In the genomic region with DNA sequence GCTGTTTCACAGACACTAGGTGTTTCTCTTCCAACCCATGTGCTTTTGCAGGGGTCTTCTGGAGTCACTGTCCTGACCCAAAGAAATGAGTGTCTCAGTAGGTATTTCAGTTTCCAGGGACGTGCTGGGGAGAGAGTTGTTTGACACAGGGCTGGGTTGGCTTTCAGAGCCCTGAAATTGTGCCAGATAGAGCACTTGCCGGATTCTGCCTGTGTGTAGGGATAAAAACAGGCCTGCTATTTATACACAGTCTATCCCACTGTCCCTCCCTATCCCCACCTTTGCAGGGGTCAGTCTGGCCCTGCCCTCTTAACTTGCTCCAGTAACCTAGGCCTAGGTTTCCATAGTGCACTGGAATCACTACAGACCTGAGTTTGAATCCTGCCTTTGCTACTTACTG, we compare ENCODE assay signal across 10 cellular contexts. TPM values are rescaled to one million over a fixed set of nuclear protein-coding genes. Genes with fewer than 3 reads are reported as not detected.
DNase-seq lines count a peak whose midpoint lies in the region; ATAC-seq and TF ChIP-seq lines count a peak whose summit lies in the region.
"Had no signal": no experiment of that assay in that cellular context is flagged by ENCODE, and none has a peak within 500 bp of the region (broad histone marks: within the 10 kb centered on the region; RNA-seq: fewer than 3 reads in every experiment).

No MANE protein-coding gene starts in this region.

- peaks cover 4% of the 10 kb centered on the region; the same call in 1 of the 2 replicates for H3K36me3 Mint-ChIP-seq in HFFc6 (ENCODE audit: low read depth)
- peaks cover 14% of the 10 kb centered on the region for H3K36me3 Mint-ChIP-seq in activated T-helper 1 cell treated with anti-CD3 and anti-CD28 coated beads, Interleukin-12 subunit alpha, Interleukin-12 subunit beta, Interleukin-2, Interleukin-4 antibody, amounts not matched to agents 30 ng/mL and 10 ng/mL and 1 ng/mL, durations not matched to agents 14 hours and 24 hours and 36 hours (ENCODE audit: low read depth)

- H3K9me3 ChIP-seq in heart right ventricle (no peaks in the 10 kb centered on the region), skeletal muscle tissue (ENCODE audit: control insufficient read depth in 3 of 3, low read length in 3 of 3) (no peaks in the 10 kb centered on the region)

- intact Hi-C loops in activated T-helper 1 cell treated with anti-CD3 and anti-CD28 coated beads, Interleukin-12 subunit alpha, Interleukin-12 subunit beta, Interleukin-2, Interleukin-4 antibody, amounts not matched to agents 30 ng/mL and 10 ng/mL and 1 ng/mL, durations not matched to agents 14 hours and 24 hours and 36 hours (cut with micrococcal nuclease), result loop anchor here (5.0 kb wide), 2 partner anchors 170 to 240 kb away; a partner anchor contains a TSS
- intact Hi-C loops in heart right ventricle (cut with DNase I), result loop anchor here in 7 of 10 donors (1.0 to 10.0 kb wide), 9 partner anchors 45 to 175 kb away; a partner anchor contains a TSS

- H3K4me3 Mint-ChIP-seq in HFFc6, result peak overlapping the region; percentile 90; the same call in 1 of the 2 replicates
- peak overlapping the region; percentile 83 for H3K4me3 Mint-ChIP-seq in activated T-helper 1 cell treated with anti-CD3 and anti-CD28 coated beads, Interleukin-12 subunit alpha, Interleukin-12 subunit beta, Interleukin-2, Interleukin-4 antibody, amounts not matched to agents 30 ng/mL and 10 ng/mL and 1 ng/mL, durations not matched to agents 14 hours and 24 hours and 36 hours

- H3K27ac ChIP-seq in heart right ventricle (peak overlapping the region; percentile 11 to 97 (median 95)), skeletal muscle tissue (ENCODE audit: low read depth, low read length) (peak overlapping the region; percentile 96)

- H3K4me1 Mint-ChIP-seq in HFFc6 (ENCODE audit: low read depth), result peaks cover 69% of the 10 kb centered on the region
- H3K4me1 Mint-ChIP-seq in activated T-helper 1 cell treated with anti-CD3 and anti-CD28 coated beads, Interleukin-12 subunit alpha, Interleukin-12 subunit beta, Interleukin-2, Interleukin-4 antibody, amounts not matched to agents 30 ng/mL and 10 ng/mL and 1 ng/mL, durations not matched to agents 14 hours and 24 hours and 36 hours (ENCODE audit: low read depth), result peaks cover 73% of the 10 kb centered on the region

- peak overlapping the region; percentile 77 to 98 (median 80) for H3K9ac ChIP-seq in skeletal muscle tissue (ENCODE audit: low read depth in 1 of 3, low read length in 3 of 3)

- TF ChIP-seq CTCF in HFFc6 (IDR thresholded peaks at IDR 0.05), result no peak
- TF ChIP-seq CTCF in heart right ventricle (IDR thresholded peaks at IDR 0.05), result no peak

- H3K27me3 Mint-ChIP-seq in HFFc6 (ENCODE audit: insufficient read depth), result peaks cover 3% of the 10 kb centered on the region
- peaks cover 5% of the 10 kb centered on the region for H3K27me3 Mint-ChIP-seq in activated T-helper 1 cell treated with anti-CD3 and anti-CD28 coated beads, Interleukin-12 subunit alpha, Interleukin-12 subunit beta, Interleukin-2, Interleukin-4 antibody, amounts not matched to agents 30 ng/mL and 10 ng/mL and 1 ng/mL, durations not matched to agents 14 hours and 24 hours and 36 hours (ENCODE audit: insufficient read depth)

- 8 to 16% methylated on average over 2 of the region's 2 CpGs for WGBS in heart right ventricle, 2 donors

- H3K27ac Mint-ChIP-seq in HFFc6, result peak overlapping the region; percentile 6; the same call in 1 of the 2 replicates
- peak overlapping the region; percentile 41 for H3K27ac Mint-ChIP-seq in activated T-helper 1 cell treated with anti-CD3 and anti-CD28 coated beads, Interleukin-12 subunit alpha, Interleukin-12 subunit beta, Interleukin-2, Interleukin-4 antibody, amounts not matched to agents 30 ng/mL and 10 ng/mL and 1 ng/mL, durations not matched to agents 14 hours and 24 hours and 36 hours

- H3K4me1 ChIP-seq in heart right ventricle (peaks cover 14 to 62% (median 51%) of the 10 kb centered on the region in 9 donors), skeletal muscle tissue (ENCODE audit: control insufficient read depth in 3 of 3, insufficient read depth in 3 of 3, low read length in 3 of 3) (peaks cover 52 to 66% (median 54%) of the 10 kb centered on the region in 3 donors)

- H3K27me3 ChIP-seq in heart right ventricle (no peaks in the 10 kb centered on the region), skeletal muscle tissue (ENCODE audit: control insufficient read depth in 3 of 3, insufficient read depth in 3 of 3, low read length in 3 of 3) (no peaks in the 10 kb centered on the region)

- peak in 5 of 8 donors; percentile 13 to 41 (median 31) for ATAC-seq in heart right ventricle
- ATAC-seq in HG02678 (IDR thresholded peaks at IDR 0.05; ENCODE audit: unreplicated experiment), result no peak
- ATAC-seq in GM21367 (IDR thresholded peaks at IDR 0.05; ENCODE audit: unreplicated experiment), result no peak
- ATAC-seq in GM21360 (IDR thresholded peaks at IDR 0.05; ENCODE audit: unreplicated experiment), result no peak

- H3K4me3 ChIP-seq in heart right ventricle (peak overlapping the region in 5 of 10 donors; percentile 87 to 97 (median 88)), skeletal muscle tissue (ENCODE audit: low read length in 3 of 3) (peak overlapping the region; percentile 74 to 90 (median 87))

- no peak for DNase-seq in HFFc6
- DNase-seq in activated T-helper 1 cell treated with anti-CD3 and anti-CD28 coated beads, Interleukin-12 subunit alpha, Interleukin-12 subunit beta, Interleukin-2, Interleukin-4 antibody, amounts not matched to agents 30 ng/mL and 10 ng/mL and 1 ng/mL, durations not matched to agents 14 hours and 24 hours and 36 hours (ENCODE audit: low spot score), result no peak
- peak in 1 of 2 donors; percentile 34 for DNase-seq in heart right ventricle
- DNase-seq in AML-193 (lab: John Stamatoyannopoulos, UW), result no peak
- DNase-seq: NCI-H82 had no signal

- no peaks in the 10 kb centered on the region for H3K9me3 Mint-ChIP-seq in HFFc6
- no peaks in the 10 kb centered on the region for H3K9me3 Mint-ChIP-seq in activated T-helper 1 cell treated with anti-CD3 and anti-CD28 coated beads, Interleukin-12 subunit alpha, Interleukin-12 subunit beta, Interleukin-2, Interleukin-4 antibody, amounts not matched to agents 30 ng/mL and 10 ng/mL and 1 ng/mL, durations not matched to agents 14 hours and 24 hours and 36 hours

- H3K36me3 ChIP-seq in heart right ventricle, result peaks cover 0 to 16% (median 0%) of the 10 kb centered on the region in 9 donors
- H3K36me3 ChIP-seq in skeletal muscle tissue (ENCODE audit: control insufficient read depth in 3 of 3, insufficient read depth in 3 of 3, low read length in 3 of 3), result peaks cover 0 to 5% (median 4%) of the 10 kb centered on the region in 3 donors

RNA-seq across cellular contexts. Expression of a gene that starts 1.0 kb away (rescaled TPM):
- 10 to 100 TPM in 1 of 6 experiments, 1 to 10 TPM in 5; 5.6 to 10.2 (median 6.9) TPM for total RNA-seq in HFFc6 (2021; fragmentation: NEBNext Ultra II Directional; extraction: Animal tissue kit (Norgen Biotek cat#: 25700))
- 28.5 and 28.9 TPM in 2 replicates for total RNA-seq in activated T-helper 1 cell treated with anti-CD3 and anti-CD28 coated beads, Interleukin-12 subunit alpha, Interleukin-12 subunit beta, Interleukin-2, Interleukin-4 antibody, amounts not matched to agents 30 ng/mL and 10 ng/mL and 1 ng/mL, durations not matched to agents 14 hours and 24 hours and 36 hours
- total RNA-seq in heart right ventricle, result 100 to 1,000 TPM in 2 of 10 donors, 10 to 100 TPM in 8; 18.5 to 121 (median 33.3) TPM
- 10 to 100 TPM; 14.6 to 33.5 TPM for polyA plus RNA-seq in heart right ventricle
- 11.0 TPM for total RNA-seq in skeletal muscle tissue

RNA-seq across cellular contexts. Expression of a gene that starts 12.6 kb away (rescaled TPM):
- not detected for total RNA-seq in HFFc6 (2021; fragmentation: NEBNext Ultra II Directional; extraction: Animal tissue kit (Norgen Biotek cat#: 25700))
- not detected in 2 replicates for total RNA-seq in activated T-helper 1 cell treated with anti-CD3 and anti-CD28 coated beads, Interleukin-12 subunit alpha, Interleukin-12 subunit beta, Interleukin-2, Interleukin-4 antibody, amounts not matched to agents 30 ng/mL and 10 ng/mL and 1 ng/mL, durations not matched to agents 14 hours and 24 hours and 36 hours
- total RNA-seq in heart right ventricle (under 1 TPM in 2 of 10 donors, not detected in 8; 0.10 to 0.34 TPM), skeletal muscle tissue (not detected)
- under 1 TPM; 0.01 to 0.29 TPM for polyA plus RNA-seq in heart right ventricle
- total RNA-seq: osteoblast had no signal

RNA-seq across cellular contexts. Expression of a gene that starts 44.5 kb away (rescaled TPM):
- 10 to 100 TPM; 75.0 to 95.8 (median 89.0) TPM for total RNA-seq in HFFc6 (2021; fragmentation: NEBNext Ultra II Directional; extraction: Animal tissue kit (Norgen Biotek cat#: 25700))
- total RNA-seq in activated T-helper 1 cell treated with anti-CD3 and anti-CD28 coated beads, Interleukin-12 subunit alpha, Interleukin-12 subunit beta, Interleukin-2, Interleukin-4 antibody, amounts not matched to agents 30 ng/mL and 10 ng/mL and 1 ng/mL, durations not matched to agents 14 hours and 24 hours and 36 hours, result 59.5 and 60.6 TPM in 2 replicates
- 10 to 100 TPM; 56.8 to 94.0 (median 77.0) TPM for total RNA-seq in heart right ventricle
- 100 to 1,000 TPM in 1 of 2 donors, 10 to 100 TPM in 1; 95.1 to 100 TPM for polyA plus RNA-seq in heart right ventricle
- 34.4 TPM for total RNA-seq in skeletal muscle tissue

RNA-seq across cellular contexts. Expression of a gene that starts 54.3 kb away (rescaled TPM):
- total RNA-seq in HFFc6 (2021; fragmentation: NEBNext Ultra II Directional; extraction: Animal tissue kit (Norgen Biotek cat#: 25700)), result 10 to 100 TPM; 35.4 to 49.7 (median 41.5) TPM
- 121 and 123 TPM in 2 replicates for total RNA-seq in activated T-helper 1 cell treated with anti-CD3 and anti-CD28 coated beads, Interleukin-12 subunit alpha, Interleukin-12 subunit beta, Interleukin-2, Interleukin-4 antibody, amounts not matched to agents 30 ng/mL and 10 ng/mL and 1 ng/mL, durations not matched to agents 14 hours and 24 hours and 36 hours
- total RNA-seq in heart right ventricle (10 to 100 TPM; 51.9 to 77.9 (median 68.5) TPM), skeletal muscle tissue (85.1 TPM)
- polyA plus RNA-seq in heart right ventricle, result 10 to 100 TPM; 26.6 to 62.9 TPM

Comparison
In these comparisons a context has a peak if more than half of its experiments do, and no peak if none do; other contexts are left out.
1. ATAC-seq: peak in heart right ventricle (5 of 8); none in HG02678 (single experiment), GM21367 (single experiment) and GM21360 (single experiment).